Comparison of ENCODE assay signal across 29 cellular contexts in genomic region chr6:5817869-5818268, GRCh38.
"Had no signal": no experiment of that assay in that cellular context is flagged by ENCODE, and none has a peak within 500 bp of the region (broad histone marks: within the 10 kb centered on the region; RNA-seq: fewer than 3 reads in every experiment).

No MANE protein-coding gene starts in this region.

- ATAC-seq: activated CD8-positive, alpha-beta T cell treated with anti-CD3 and anti-CD28 coated beads for 36 hours; activated T-cell treated with anti-CD3 and anti-CD28 coated beads, Interleukin-2, amount 50 U/mL, for 72 hours; activated T-helper 17 cell treated with anti-CD3 and anti-CD28 coated beads, Interleukin-2, amount 50 U/mL, for 72 hours had no signal

- H3K27ac ChIP-seq: ascending aorta, cardiac muscle cell, PC-9 had no signal

- H3K4me1 ChIP-seq: ascending aorta had no signal

- DNase-seq: activated CD4-positive, alpha-beta T cell treated with anti-CD3 and anti-CD28 coated beads, Interleukin-2, amount 10 ng/mL, durations not matched to agents 24 days and 14 days; activated CD4-positive, alpha-beta T cell treated with anti-CD3 and anti-CD28 coated beads, Interleukin-2, amount 50 U/mL, for 4 hours; activated CD8-positive, alpha-beta T cell treated with anti-CD3 and anti-CD28 coated beads for 36 hours; activated effector memory CD4-positive, alpha-beta T cell treated with anti-CD3 and anti-CD28 coated beads, Interleukin-2, amount 50 U/mL, for 16 hours; activated naive CD4-positive, alpha-beta T cell; activated naive CD8-positive, alpha-beta T cell treated with anti-CD3 and anti-CD28 coated beads, Interleukin-2, amount 10 ng/mL, durations not matched to agents 7 days and 5 days; activated T-cell treated with anti-CD3 and anti-CD28 coated beads, Interleukin-2, amount 50 U/mL, for 1 hour; activated T-cell treated with anti-CD3 and anti-CD28 coated beads, Interleukin-2, amount 50 U/mL, for 72 hours; amygdala; NCI-H1092 treated with DMSO at 0.1 percent for 48 hours; NCI-H1417; NCI-H146; NCI-H187; NCI-H2029 treated with DMSO at 0.1 percent for 48 hours; NCI-H2107; NCI-H2171; NCI-H510A; NCI-H526; NCI-H748 treated with DMSO at 0.1 percent for 48 hours; PC-9; Right ventricle myocardium superior had no signal

- H3K4me3 Mint-ChIP-seq: activated CD4-positive, alpha-beta T cell treated with anti-CD3 and anti-CD28 coated beads, Interleukin-2, amount 10 ng/mL, durations not matched to agents 24 days and 14 days; activated CD8-positive, alpha-beta T cell treated with anti-CD3 and anti-CD28 coated beads for 36 hours; activated naive CD4-positive, alpha-beta T cell treated with anti-CD3 and anti-CD28 coated beads, Interleukin-2, amount 50 U/mL, for 24 hours; activated naive CD8-positive, alpha-beta T cell treated with anti-CD3 and anti-CD28 coated beads, Interleukin-2, amount 10 ng/mL, durations not matched to agents 7 days and 5 days; activated T-cell treated with anti-CD3 and anti-CD28 coated beads, Interleukin-2, amount 50 U/mL, for 72 hours; activated T-helper 17 cell treated with anti-CD3 and anti-CD28 coated beads, Interleukin-2, amount 50 U/mL, for 72 hours; central memory CD8-positive, alpha-beta T cell; T-helper 1 cell treated with Interleukin-12 subunit alpha and Interleukin-12 subunit beta and Interleukin-4 antibody, amounts not matched to agents 30 μg/mL and 1 μg/mL, for 36 hours; T-helper 2 cell treated with Interferon-gamma antibody and Interleukin-4, amounts not matched to agents 5 μg/mL and 100 μg/mL, for 36 hours had no signal

- H3K4me2 ChIP-seq: PC-9 had no signal

- H3K9me3 ChIP-seq: ascending aorta had no signal

- FAIRE-seq: TTC549 had no signal

- H2AFZ ChIP-seq: PC-9 had no signal

- H3K4me3 ChIP-seq: ascending aorta, cardiac muscle cell, PC-9 had no signal

- H3K27me3 Mint-ChIP-seq: activated CD8-positive, alpha-beta T cell treated with anti-CD3 and anti-CD28 coated beads for 36 hours; activated naive CD4-positive, alpha-beta T cell treated with anti-CD3 and anti-CD28 coated beads, Interleukin-2, amount 50 U/mL, for 24 hours; activated naive CD8-positive, alpha-beta T cell treated with anti-CD3 and anti-CD28 coated beads, Interleukin-2, amount 10 ng/mL, durations not matched to agents 7 days and 5 days; activated T-helper 17 cell treated with anti-CD3 and anti-CD28 coated beads, Interleukin-2, amount 50 U/mL, for 72 hours; central memory CD8-positive, alpha-beta T cell had no signal

- H3K36me3 ChIP-seq: ascending aorta, cardiac muscle cell had no signal

- H3K9me3 Mint-ChIP-seq: activated CD4-positive, alpha-beta T cell treated with anti-CD3 and anti-CD28 coated beads, Interleukin-2, amount 10 ng/mL, durations not matched to agents 24 days and 14 days; activated CD8-positive, alpha-beta T cell treated with anti-CD3 and anti-CD28 coated beads for 36 hours; activated T-cell treated with anti-CD3 and anti-CD28 coated beads, Interleukin-2, amount 50 U/mL, for 72 hours; central memory CD8-positive, alpha-beta T cell; T-helper 1 cell treated with Interleukin-12 subunit alpha and Interleukin-12 subunit beta and Interleukin-4 antibody, amounts not matched to agents 30 μg/mL and 1 μg/mL, for 36 hours; T-helper 2 cell treated with Interferon-gamma antibody and Interleukin-4, amounts not matched to agents 5 μg/mL and 100 μg/mL, for 36 hours had no signal

- H3K27ac Mint-ChIP-seq: activated CD4-positive, alpha-beta T cell treated with anti-CD3 and anti-CD28 coated beads, Interleukin-2, amount 10 ng/mL, durations not matched to agents 24 days and 14 days; activated CD8-positive, alpha-beta T cell treated with anti-CD3 and anti-CD28 coated beads for 36 hours; activated naive CD4-positive, alpha-beta T cell treated with anti-CD3 and anti-CD28 coated beads, Interleukin-2, amount 50 U/mL, for 24 hours; activated naive CD8-positive, alpha-beta T cell treated with anti-CD3 and anti-CD28 coated beads, Interleukin-2, amount 10 ng/mL, durations not matched to agents 7 days and 5 days; activated T-cell treated with anti-CD3 and anti-CD28 coated beads, Interleukin-2, amount 50 U/mL, for 72 hours; activated T-helper 17 cell treated with anti-CD3 and anti-CD28 coated beads, Interleukin-2, amount 50 U/mL, for 72 hours; T-helper 1 cell treated with Interleukin-12 subunit alpha and Interleukin-12 subunit beta and Interleukin-4 antibody, amounts not matched to agents 30 μg/mL and 1 μg/mL, for 36 hours; T-helper 2 cell treated with Interferon-gamma antibody and Interleukin-4, amounts not matched to agents 5 μg/mL and 100 μg/mL, for 36 hours had no signal

- H3K27me3 ChIP-seq: ascending aorta, cardiac muscle cell had no signal
